ENCODE assay signal across 8 cellular contexts in genomic region chr16:66521951-66522771, GRCh38. TPM values are rescaled to one million over a fixed set of nuclear protein-coding genes. Genes with fewer than 3 reads are reported as not detected.
DNase-seq lines count a peak whose midpoint lies in the region; ATAC-seq and TF ChIP-seq lines count a peak whose summit lies in the region.

No MANE protein-coding gene starts in this region.

- TF ChIP-seq CTCF in GM13976 (IDR thresholded peaks at IDR 0.05; ENCODE audit: borderline replicate concordance, control extremely low read depth, extremely low read depth, insufficient read depth, missing control alignments) (no peak), RWPE2 (IDR thresholded peaks at IDR 0.05; ENCODE audit: poor library complexity, severe bottlenecking) (no peak)

- peak overlapping the region; percentile 89 for H3K27ac Mint-ChIP-seq in activated naive CD4-positive, alpha-beta T cell treated with anti-CD3 and anti-CD28 coated beads for 36 hours
- peak overlapping the region; percentile 89 to 97 (median 93) for H3K27ac Mint-ChIP-seq in immature natural killer cell

- H3K9me3 Mint-ChIP-seq in activated naive CD4-positive, alpha-beta T cell treated with anti-CD3 and anti-CD28 coated beads for 36 hours, result no peaks in the 10 kb centered on the region
- no peaks in the 10 kb centered on the region for H3K9me3 Mint-ChIP-seq in immature natural killer cell

- DNase-seq in GM13976 (ENCODE audit: low spot score), result peak; percentile 66
- no peak for DNase-seq in RWPE2 (ENCODE audit: low spot score)
- DNase-seq in activated naive CD4-positive, alpha-beta T cell treated with anti-CD3 and anti-CD28 coated beads for 36 hours, result peak; percentile 98
- DNase-seq in immature natural killer cell, result peak; percentile 78 to 82 (median 80)
- peak; percentile 86 for DNase-seq in stimulated activated CD8-positive, alpha-beta memory T cell treated with anti-CD3 and anti-CD28 coated beads, Interleukin-15, amount 100 ng/mL, for 1 hour (ENCODE audit: low read depth)
- DNase-seq in NCI-H2227 (lab: John Stamatoyannopoulos, UW; ENCODE audit: unreplicated experiment), result no peak
- no peak for DNase-seq in DMS 273 treated with DMSO at 0.1 percent for 48 hours (lab: John Stamatoyannopoulos, UW)

- peak overlapping the region; percentile 50 for H3K4me3 Mint-ChIP-seq in activated naive CD4-positive, alpha-beta T cell treated with anti-CD3 and anti-CD28 coated beads for 36 hours
- H3K4me3 Mint-ChIP-seq in immature natural killer cell, result peak overlapping the region; percentile 67 to 84 (median 80)

- ATAC-seq in HG02973 (IDR thresholded peaks at IDR 0.05; ENCODE audit: unreplicated experiment) (peak; percentile 56), RWPE2 (ENCODE audit: low read depth) (peak; percentile 77)

- in situ Hi-C loops in GM13976 (cut with MboI; ENCODE audit: low sequenced_read_pairs, unreplicated experiment), result no loop called here

- H3K27me3 ChIP-seq in RWPE2 (ENCODE audit: insufficient read depth, poor library complexity, severe bottlenecking), result no peaks in the 10 kb centered on the region

- H3K27me3 Mint-ChIP-seq in activated naive CD4-positive, alpha-beta T cell treated with anti-CD3 and anti-CD28 coated beads for 36 hours (ENCODE audit: low read depth), result no peaks in the 10 kb centered on the region
- H3K27me3 Mint-ChIP-seq in immature natural killer cell (ENCODE audit: low read depth in 3 of 3), result peaks cover 6 to 13% (median 8%) of the 10 kb centered on the region in 3 donors

- H3K4me1 ChIP-seq in RWPE2 (ENCODE audit: insufficient read depth, poor library complexity, severe bottlenecking), result peaks cover 27% of the 10 kb centered on the region

- H3K27ac ChIP-seq in RWPE2 (ENCODE audit: poor library complexity, severe bottlenecking), result peak overlapping the region; percentile 74

- CTCF ChIA-PET in activated naive CD4-positive, alpha-beta T cell treated with anti-CD3 and anti-CD28 coated beads for 36 hours (lab: Charles Lee), result interaction anchor here (0.6 to 4.4 kb wide), 17 partner anchors 9 to 114 kb away, joined by 3 to 23 read pairs (median 4); partner anchors contain the start of gene CKLF

- intact Hi-C loops in activated naive CD4-positive, alpha-beta T cell treated with anti-CD3 and anti-CD28 coated beads for 36 hours (cut with micrococcal nuclease), result loop anchor here (1.0 kb wide), 4 partner anchors 30 to 351 kb away; partner anchors contain the start of genes CKLF and CMTM3

- peaks cover 18% of the 10 kb centered on the region for H3K36me3 ChIP-seq in RWPE2 (ENCODE audit: low read depth)

- no peaks in the 10 kb centered on the region for H3K9me3 ChIP-seq in RWPE2 (ENCODE audit: severe bottlenecking)

- no peaks in the 10 kb centered on the region for H3K36me3 Mint-ChIP-seq in activated naive CD4-positive, alpha-beta T cell treated with anti-CD3 and anti-CD28 coated beads for 36 hours (ENCODE audit: low read depth)
- H3K36me3 Mint-ChIP-seq in immature natural killer cell, result peaks cover 0 to 4% (median 0%) of the 10 kb centered on the region in 3 donors

- H3K4me3 ChIP-seq in RWPE2 (ENCODE audit: severe bottlenecking), result no peak overlapping the region

- peaks cover 72% of the 10 kb centered on the region for H3K4me1 Mint-ChIP-seq in activated naive CD4-positive, alpha-beta T cell treated with anti-CD3 and anti-CD28 coated beads for 36 hours (ENCODE audit: low read depth)
- peaks cover 85 to 96% of the 10 kb centered on the region in 2 donors for H3K4me1 Mint-ChIP-seq in immature natural killer cell

RNA-seq across cellular contexts. Expression of gene TK2, which starts 27.8 kb away (rescaled TPM):
- total RNA-seq in activated naive CD4-positive, alpha-beta T cell treated with anti-CD3 and anti-CD28 coated beads for 36 hours, result 1 to 10 TPM; 5.7 to 5.9 TPM
- polyA plus RNA-seq in immature natural killer cell, result 10 to 100 TPM in 1 of 3 donors, 1 to 10 TPM in 2; 8.2 to 19.9 (median 9.8) TPM

RNA-seq across cellular contexts. Expression of gene CKLF, which starts 30.2 kb away (rescaled TPM):
- 100 to 1,000 TPM; 114 to 126 TPM for total RNA-seq in activated naive CD4-positive, alpha-beta T cell treated with anti-CD3 and anti-CD28 coated beads for 36 hours
- 100 to 1,000 TPM; 226 to 318 (median 229) TPM for polyA plus RNA-seq in immature natural killer cell

RNA-seq across cellular contexts. Expression of gene CMTM1, which starts 44.1 kb away (rescaled TPM):
- total RNA-seq in activated naive CD4-positive, alpha-beta T cell treated with anti-CD3 and anti-CD28 coated beads for 36 hours, result 1 to 10 TPM; 4.2 to 8.2 TPM
- polyA plus RNA-seq in immature natural killer cell, result 1 to 10 TPM; 1.1 to 3.1 (median 2.2) TPM

RNA-seq across cellular contexts. Expression of gene CMTM2, which starts 57.1 kb away (rescaled TPM):
- not detected for total RNA-seq in activated naive CD4-positive, alpha-beta T cell treated with anti-CD3 and anti-CD28 coated beads for 36 hours
- polyA plus RNA-seq in immature natural killer cell, result under 1 TPM in 1 of 3 donors, not detected in 2; 0.85 TPM

Comparison
In these comparisons a context has a peak if more than half of its experiments do, and no peak if none do; other contexts are left out.
1. DNase-seq: peak in GM13976 (single experiment), activated naive CD4-positive, alpha-beta T cell treated with anti-CD3 and anti-CD28 coated beads for 36 hours (single experiment), immature natural killer cell (3 of 3) and stimulated activated CD8-positive, alpha-beta memory T cell treated with anti-CD3 and anti-CD28 coated beads, Interleukin-15, amount 100 ng/mL, for 1 hour (single experiment); none in RWPE2 (single experiment), NCI-H2227 (single experiment) and DMS 273 treated with DMSO at 0.1 percent for 48 hours (single experiment).